Comparison of ENCODE assay signal across 20 cellular contexts in genomic region chr5:112847306-112847705, GRCh38.
"Had no signal": no experiment of that assay in that cellular context is flagged by ENCODE, and none has a peak within 500 bp of the region (broad histone marks: within the 10 kb centered on the region; RNA-seq: fewer than 3 reads in every experiment).

No MANE protein-coding gene starts in this region.

- H3K27me3 Mint-ChIP-seq: progenitor cell of endocrine pancreas had no signal

- H3K4me3 ChIP-seq: lower lobe of right lung, stomach, thyroid gland, vagina had no signal

- H3K4me3 Mint-ChIP-seq: immature natural killer cell; natural killer cell treated with Interleukin-12 subunit alpha and Interleukin-12 subunit beta and Interleukin-15 and Interleukin-18, amount 100 ng/mL, for 72 hours; neural crest cell had no signal

- DNase-seq: dorsolateral prefrontal cortex; effector CD4-positive, alpha-beta T cell; hypothalamus; immature natural killer cell; left ventricle myocardium superior; lower lobe of right lung; stimulated activated CD4-positive, alpha-beta T cell treated with anti-CD3 and anti-CD28 coated beads, Interleukin-12 subunit alpha, Interleukin-12 subunit beta, amount 100 ng/mL, for 4 hours; stimulated activated CD4-positive, alpha-beta T cell treated with anti-CD3 and anti-CD28 coated beads, Interleukin-1b, Interleukin-23, amount 100 ng/mL, for 48 hours; stimulated activated CD4-positive, alpha-beta T cell treated with anti-CD3 and anti-CD28 coated beads, Interleukin-4, amount 100 ng/mL, for 1 hour; stimulated activated CD8-positive, alpha-beta memory T cell treated with anti-CD3 and anti-CD28 coated beads, Interleukin-4, amount 100 ng/mL, for 48 hours; stimulated activated naive CD4-positive, alpha-beta T cell treated with Interleukin-2 at 50 U/mL for 16 hours; stomach; thyroid gland had no signal

- H3K4me1 ChIP-seq: lower lobe of right lung, thyroid gland, vagina had no signal

- H3K27ac ChIP-seq: dorsolateral prefrontal cortex, lower lobe of right lung, neutrophil, parathyroid adenoma, stomach, thyroid gland, vagina had no signal

- H3K36me3 Mint-ChIP-seq: natural killer cell treated with Interleukin-12 subunit alpha and Interleukin-12 subunit beta and Interleukin-15 and Interleukin-18, amount 100 ng/mL, for 72 hours had no signal

- H3K9me3 ChIP-seq: lower lobe of right lung, neutrophil, stomach, thyroid gland, vagina had no signal

- H3K9me3 Mint-ChIP-seq: natural killer cell treated with Interleukin-12 subunit alpha and Interleukin-12 subunit beta and Interleukin-15 and Interleukin-18, amount 100 ng/mL, for 72 hours had no signal

- H3K36me3 ChIP-seq: lower lobe of right lung, neutrophil, stomach, thyroid gland, vagina had no signal

- FAIRE-seq: frontal cortex had no signal
